10 cellular contexts compared by ENCODE assay signal in the genomic region with DNA sequence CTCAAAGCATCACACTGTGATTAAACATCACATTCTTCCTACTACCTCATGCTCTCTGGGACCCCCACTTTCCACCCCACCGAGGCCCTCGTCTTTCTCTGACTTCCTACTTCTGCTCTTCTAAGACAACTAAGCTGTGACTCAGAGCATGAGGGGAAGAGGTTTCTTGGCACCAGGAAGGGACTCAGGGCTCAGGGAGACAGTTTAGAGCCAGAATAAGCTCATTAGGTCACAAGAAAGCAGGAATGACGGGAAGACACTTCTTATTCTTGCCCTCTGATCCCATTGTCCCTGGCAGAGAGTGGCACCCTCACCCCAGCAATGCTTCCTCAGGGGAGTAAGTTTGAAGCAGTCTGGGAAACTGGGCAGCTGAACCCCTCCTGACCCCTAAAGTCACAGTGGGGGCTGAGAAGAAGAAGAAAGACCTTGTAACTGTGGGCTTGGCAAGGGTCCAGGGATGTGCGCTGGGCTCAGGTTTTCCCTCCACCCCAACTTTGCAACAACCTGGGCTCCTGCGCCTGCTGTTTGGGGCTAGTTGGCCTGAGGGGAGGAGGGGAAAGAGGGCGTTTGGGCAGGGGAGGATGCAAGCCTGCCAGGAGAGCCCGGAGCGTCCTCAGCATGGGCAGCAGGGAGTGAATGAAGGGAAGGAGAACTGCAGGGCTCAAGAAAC.
DNase-seq lines count a peak whose midpoint lies in the region; ATAC-seq and TF ChIP-seq lines count a peak whose summit lies in the region.
"Had no signal": no experiment of that assay in that cellular context is flagged by ENCODE, and none has a peak within 500 bp of the region (broad histone marks: within the 10 kb centered on the region; RNA-seq: fewer than 3 reads in every experiment).

No MANE protein-coding gene starts in this region.

- peak overlapping the region; percentile 46 to 84 (median 81) for H3K27ac ChIP-seq in esophagus squamous epithelium
- H3K27ac ChIP-seq: C4-2B had no signal

- no peaks in the 10 kb centered on the region for H3K9me3 ChIP-seq in esophagus squamous epithelium

- H3K36me3 ChIP-seq in esophagus squamous epithelium: no peaks in the 10 kb centered on the region

- no peak for TF ChIP-seq POLR2A in esophagus squamous epithelium (IDR thresholded peaks at IDR 0.05)

- no peak overlapping the region for H3K4me3 Mint-ChIP-seq in nephron

- no peak for TF ChIP-seq CTCF in AG10803 (conservative IDR thresholded peaks at IDR 0.05; ENCODE audit: low read length)
- TF ChIP-seq CTCF in esophagus squamous epithelium (IDR thresholded peaks at IDR 0.05): no peak
- no peak for TF ChIP-seq CTCF in nephron (IDR thresholded peaks at IDR 0.05; ENCODE audit: unreplicated experiment in 3 of 3)

- intact Hi-C loops in esophagus squamous epithelium (cut with DNase I): loop anchor here (10.0 kb wide), 1 partner anchor 59 kb away; no protein-coding TSS in a partner anchor

- H3K4me1 ChIP-seq in esophagus squamous epithelium: peaks cover 33 to 65% (median 40%) of the 10 kb centered on the region in 3 donors

- H3K4me1 Mint-ChIP-seq in nephron: peaks cover 75% of the 10 kb centered on the region

- H3K4me3 ChIP-seq in AG10803 (ENCODE audit: low read length): no peak overlapping the region
- H3K4me3 ChIP-seq in esophagus squamous epithelium: no peak overlapping the region

- H3K27me3 ChIP-seq in esophagus squamous epithelium: no peaks in the 10 kb centered on the region

- H3K27me3 Mint-ChIP-seq in nephron (ENCODE audit: low read depth): peaks cover 3% of the 10 kb centered on the region

- H3K9me3 Mint-ChIP-seq in nephron: no peaks in the 10 kb centered on the region

- ATAC-seq in GM21786 (IDR thresholded peaks at IDR 0.05; ENCODE audit: unreplicated experiment) (no peak), GM19452 (IDR thresholded peaks at IDR 0.05; ENCODE audit: unreplicated experiment) (no peak)
- ATAC-seq: Panc1 had no signal

- DNase-seq in AG10803 (ENCODE audit: low read depth) (peak; percentile 79), OCI-M1 (lab: John Stamatoyannopoulos, UW) (peak; percentile 47), esophagus squamous epithelium (lab: John Stamatoyannopoulos, UW) (no peak), cerebellar nuclear complex (lab: John Stamatoyannopoulos, UW) (no peak), NCI-H510A treated with DMSO at 0.1 percent for 48 hours (lab: John Stamatoyannopoulos, UW) (no peak)

- WGBS in esophagus squamous epithelium, 2 donors: 31 to 61% methylated on average over 4 to 8 of the region's 8 CpGs

- peaks cover 3% of the 10 kb centered on the region for H3K36me3 Mint-ChIP-seq in nephron (ENCODE audit: low read depth)

- peak overlapping the region; percentile 25 to 73 (median 60) for H3K27ac Mint-ChIP-seq in nephron

Comparison
In these comparisons a context has a peak if more than half of its experiments do, and no peak if none do; other contexts are left out.
1. DNase-seq: peak in AG10803 (single experiment) and OCI-M1 (single experiment); none in esophagus squamous epithelium (single experiment), cerebellar nuclear complex (0 of 2) and NCI-H510A treated with DMSO at 0.1 percent for 48 hours (single experiment).